10 cellular contexts compared by ENCODE assay signal in genomic region chr2:101743288-101743687, GRCh38. TPM values are rescaled to one million over a fixed set of nuclear protein-coding genes. Genes with fewer than 3 reads are reported as not detected.
A peak's percentile ranks its signal among the peaks of the same experiment; 100 is the strongest.
DNase-seq lines count a peak whose midpoint lies in the region; ATAC-seq, FAIRE-seq and TF ChIP-seq lines count a peak whose summit lies in the region.
"Had no signal": no experiment of that assay in that cellular context is flagged by ENCODE, and none has a peak within 500 bp of the region (broad histone marks: within the 10 kb centered on the region; RNA-seq: fewer than 3 reads in every experiment).

No MANE protein-coding gene starts in this region.

- H3K4me1 ChIP-seq in tibial artery = peaks cover 4 to 84% (median 45%) of the 10 kb centered on the region in 4 donors

- no peak for FAIRE-seq in D721Med (lab: Jason Lieb, UNC)

- TF ChIP-seq CTCF in MCF 10A (IDR thresholded peaks at IDR 0.05; ENCODE audit: unreplicated experiment) (no peak), tibial artery (IDR thresholded peaks at IDR 0.05) (no peak), D721Med (IDR thresholded peaks at IDR 0.05; ENCODE audit: insufficient read depth, missing control alignments) (no peak)

- H3K4me1 Mint-ChIP-seq in MCF 10A (ENCODE audit: insufficient read depth, unreplicated experiment) = peaks cover 57% of the 10 kb centered on the region

- H3K27me3 ChIP-seq in layer of hippocampus (ENCODE audit: control insufficient read depth, insufficient read depth, low read length) (no peaks in the 10 kb centered on the region), tibial artery (no peaks in the 10 kb centered on the region)

- H3K9me3 ChIP-seq in tibial artery = no peaks in the 10 kb centered on the region

- DNase-seq in Right ventricle myocardium inferior (ENCODE audit: missing footprints) (no peak), cardiac septum (ENCODE audit: low spot score) (no peak), MCF 10A (ENCODE audit: unreplicated experiment) (no peak), tibial artery (no peak), NCI-H774 (lab: John Stamatoyannopoulos, UW) (no peak), D721Med (ENCODE audit: insufficient read length, low spot score) (no peak)
- no peak for DNase-seq in activated effector memory CD4-positive, alpha-beta T cell treated with Interleukin-2 at 50 U/mL for 16 hours
- DNase-seq: NCI-H2029 treated with DMSO at 0.1 percent for 48 hours had no signal

- CTCF ChIA-PET in MCF 10A (lab: Yijun Ruan, JAX) = interaction anchor here (0.6 to 2.1 kb wide), 3 partner anchors 9 to 36 kb away, joined by 3 to 4 read pairs (median 4); no protein-coding TSS in a partner anchor

- H3K36me3 ChIP-seq in tibial artery = no peaks in the 10 kb centered on the region

- BruUV-seq in MCF 10A (replicated peaks; lab: Mats Ljungman, UMichigan) = no TSS peak

- H3K36me3 Mint-ChIP-seq in MCF 10A (ENCODE audit: insufficient read depth, unreplicated experiment) = peaks cover 15% of the 10 kb centered on the region

- no peak overlapping the region for H3K4me3 ChIP-seq in tibial artery

- no peaks in the 10 kb centered on the region for H3K27me3 Mint-ChIP-seq in MCF 10A (ENCODE audit: insufficient read depth, unreplicated experiment)

- intact Hi-C loops in Right ventricle myocardium inferior (cut with DNase I) = no loop called here
- intact Hi-C loops in cardiac septum (cut with DNase I) = no loop called here
- intact Hi-C loops in MCF 10A (cut with micrococcal nuclease) = no loop called here
- intact Hi-C loops in tibial artery (cut with DNase I; ENCODE audit: low total_unique reads) = no loop called here

- H3K9me3 Mint-ChIP-seq in MCF 10A (ENCODE audit: unreplicated experiment) = no peaks in the 10 kb centered on the region

- H3K27ac ChIP-seq in layer of hippocampus (ENCODE audit: low read depth, low read length) (peak overlapping the region; percentile 80), tibial artery (peak overlapping the region; percentile 41 to 66)

- no peak overlapping the region for H3K4me3 Mint-ChIP-seq in MCF 10A (ENCODE audit: unreplicated experiment)

- POLR2A ChIA-PET in MCF 10A (lab: Yijun Ruan, JAX) = interaction anchor here (1.1 to 5.1 kb wide), 5 partner anchors 9 to 45 kb away, joined by 3 to 73 read pairs (median 7); partner anchors contain the start of gene MAP4K4

- peak overlapping the region; percentile 88 for H3K27ac Mint-ChIP-seq in MCF 10A (ENCODE audit: low read depth, unreplicated experiment)

- ATAC-seq in Right ventricle myocardium inferior = peak; percentile 32
- ATAC-seq: Panc1 had no signal

RNA-seq across cellular contexts. Expression of gene MAP4K4, which starts 45.8 kb away (rescaled TPM):
- total RNA-seq in Right ventricle myocardium inferior (82.5 TPM), cardiac septum (135 TPM), MCF 10A (2022) (143 and 162 TPM in 2 replicates)
